In the genomic region with DNA sequence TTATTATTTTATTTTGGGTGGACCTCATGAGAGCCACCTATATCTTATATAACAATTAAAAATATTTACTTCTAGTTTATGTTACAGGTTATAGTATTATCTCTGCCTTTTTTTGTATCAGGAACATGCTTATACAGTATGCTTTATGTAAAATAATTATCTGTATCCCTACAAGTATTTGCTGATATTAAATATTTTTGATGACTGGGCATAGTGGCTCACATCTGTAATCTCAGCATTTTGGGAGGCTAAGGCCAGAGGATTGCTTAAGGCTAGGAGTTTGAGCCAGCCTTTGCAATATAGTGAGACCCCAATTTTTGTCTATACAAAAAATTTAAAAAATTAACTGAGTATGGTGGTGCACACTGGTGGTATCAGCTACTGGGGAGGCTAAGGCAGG, we compare ENCODE assay signal across 21 cellular contexts.
"Had no signal": no experiment of that assay in that cellular context is flagged by ENCODE, and none has a peak within 500 bp of the region (broad histone marks: within the 10 kb centered on the region; RNA-seq: fewer than 3 reads in every experiment).

No MANE protein-coding gene starts in this region.

- H3K9me3 Mint-ChIP-seq: activated T-helper 1 cell treated with anti-CD3 and anti-CD28 coated beads, Interleukin-12 subunit alpha, Interleukin-12 subunit beta, Interleukin-2, Interleukin-4 antibody, amounts not matched to agents 30 ng/mL and 10 ng/mL and 1 ng/mL, durations not matched to agents 14 hours and 24 hours and 36 hours; stimulated activated naive CD8-positive, alpha-beta T cell treated with anti-CD3 and anti-CD28 coated beads, Interleukin-15, Interleukin-2, amounts not matched to agents 100 ng/mL and 50 ng/mL, for 24 hours; T-helper 2 cell treated with Interferon-gamma antibody and Interleukin-4, amounts not matched to agents 5 μg/mL and 100 μg/mL, for 36 hours had no signal

- H3K4me3 Mint-ChIP-seq: activated CD4-positive, alpha-beta T cell treated with anti-CD3 and anti-CD28 coated beads for 36 hours; activated naive CD8-positive, alpha-beta T cell treated with anti-CD3 and anti-CD28 coated beads, Interleukin-2, amount 10 ng/mL, durations not matched to agents 7 days and 5 days; activated T-helper 1 cell treated with anti-CD3 and anti-CD28 coated beads, Interleukin-12 subunit alpha, Interleukin-12 subunit beta, Interleukin-2, Interleukin-4 antibody, amounts not matched to agents 30 ng/mL and 10 ng/mL and 1 ng/mL, durations not matched to agents 14 hours and 24 hours and 36 hours; stimulated activated naive CD8-positive, alpha-beta T cell treated with anti-CD3 and anti-CD28 coated beads, Interleukin-15, Interleukin-2, amounts not matched to agents 100 ng/mL and 50 ng/mL, for 24 hours; T-helper 2 cell treated with Interferon-gamma antibody and Interleukin-4, amounts not matched to agents 5 μg/mL and 100 μg/mL, for 36 hours had no signal

- DNase-seq: activated CD4-positive, alpha-beta T cell treated with anti-CD3 and anti-CD28 coated beads for 36 hours; activated CD4-positive, alpha-beta T cell treated with anti-CD3 and anti-CD28 coated beads, Interleukin-2, amount 50 U/mL, for 48 hours; activated gamma-delta T cell treated with Interleukin-2 at 50 U/mL for 16 hours; activated naive CD8-positive, alpha-beta T cell treated with anti-CD3 and anti-CD28 coated beads, Interleukin-2, amount 10 ng/mL, durations not matched to agents 7 days and 5 days; activated T-cell treated with anti-CD3 and anti-CD28 coated beads for 4 hours; amygdala; colonic mucosa; gastrocnemius medialis; head of caudate nucleus; midbrain; occipital lobe; posterior cingulate gyrus; stimulated activated CD4-positive, alpha-beta T cell treated with anti-CD3 and anti-CD28 coated beads, Interleukin-12 subunit alpha, Interleukin-12 subunit beta, amount 100 ng/mL, for 4 hours; stimulated activated CD4-positive, alpha-beta T cell treated with anti-CD3 and anti-CD28 coated beads, Interleukin-2, amount 100 ng/mL, for 24 hours; trophoblast cell had no signal

- H3K27ac Mint-ChIP-seq: activated CD4-positive, alpha-beta T cell treated with anti-CD3 and anti-CD28 coated beads for 36 hours; activated naive CD8-positive, alpha-beta T cell treated with anti-CD3 and anti-CD28 coated beads, Interleukin-2, amount 10 ng/mL, durations not matched to agents 7 days and 5 days; activated T-helper 1 cell treated with anti-CD3 and anti-CD28 coated beads, Interleukin-12 subunit alpha, Interleukin-12 subunit beta, Interleukin-2, Interleukin-4 antibody, amounts not matched to agents 30 ng/mL and 10 ng/mL and 1 ng/mL, durations not matched to agents 14 hours and 24 hours and 36 hours; T-helper 2 cell treated with Interferon-gamma antibody and Interleukin-4, amounts not matched to agents 5 μg/mL and 100 μg/mL, for 36 hours had no signal

- H3K27me3 ChIP-seq: colonic mucosa, gastrocnemius medialis, suprapubic skin, vagina had no signal

- H3K27ac ChIP-seq: colonic mucosa, suprapubic skin, vagina had no signal

- ATAC-seq: activated CD4-positive, alpha-beta T cell treated with anti-CD3 and anti-CD28 coated beads for 36 hours; gastrocnemius medialis; left lobe of liver had no signal

- H3K4me1 Mint-ChIP-seq: activated CD4-positive, alpha-beta T cell treated with anti-CD3 and anti-CD28 coated beads for 36 hours; activated naive CD8-positive, alpha-beta T cell treated with anti-CD3 and anti-CD28 coated beads, Interleukin-2, amount 10 ng/mL, durations not matched to agents 7 days and 5 days had no signal

- H3K27me3 Mint-ChIP-seq: activated CD4-positive, alpha-beta T cell treated with anti-CD3 and anti-CD28 coated beads for 36 hours; activated naive CD8-positive, alpha-beta T cell treated with anti-CD3 and anti-CD28 coated beads, Interleukin-2, amount 10 ng/mL, durations not matched to agents 7 days and 5 days; stimulated activated naive CD8-positive, alpha-beta T cell treated with anti-CD3 and anti-CD28 coated beads, Interleukin-15, Interleukin-2, amounts not matched to agents 100 ng/mL and 50 ng/mL, for 24 hours had no signal

- H3K9me3 ChIP-seq: colonic mucosa, gastrocnemius medialis, suprapubic skin, vagina had no signal

- H3K4me1 ChIP-seq: colonic mucosa, gastrocnemius medialis, suprapubic skin, vagina had no signal

- H3K4me3 ChIP-seq: colonic mucosa, gastrocnemius medialis, suprapubic skin, vagina had no signal
